1 cellular context compared by ENCODE assay signal in the genomic region with DNA sequence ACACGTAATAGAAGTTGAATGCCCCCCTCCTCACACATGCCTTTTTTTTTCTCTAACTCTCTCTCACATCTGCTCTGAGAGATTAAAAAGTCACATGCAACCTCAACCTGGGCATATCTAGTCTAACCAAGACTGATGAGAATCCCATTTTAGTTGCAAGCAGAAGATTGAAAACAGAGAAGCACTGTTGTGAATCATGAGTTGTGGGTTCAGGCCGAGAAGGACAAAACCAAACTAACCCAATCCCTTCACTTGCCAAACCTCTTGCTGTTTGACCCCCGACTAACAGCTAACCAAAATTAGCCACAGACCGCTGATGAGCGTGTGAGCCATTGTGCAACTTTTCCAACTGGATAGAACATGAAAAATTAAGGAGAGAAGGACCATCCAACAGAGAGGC.
TF ChIP-seq lines count a peak whose summit lies in the region.

No MANE protein-coding gene starts in this region.

TF ChIP-seq in H1, 55 proteins besides CTCF, POLR2A, EP300 and RAD21 (continued from another document):
- TF ChIP-seq CHD7 (IDR thresholded peaks at IDR 0.05; ENCODE audit: insufficient replicate concordance, low read length) (no peak), TEAD4 (IDR thresholded peaks at IDR 0.05; ENCODE audit: low read depth, low read length) (no peak), MAFK (IDR thresholded peaks at IDR 0.05; ENCODE audit: low read depth, low read length) (no peak), BRCA1 (IDR thresholded peaks at IDR 0.05; ENCODE audit: low read depth, low read length) (no peak), POU5F1 (IDR thresholded peaks at IDR 0.05; ENCODE audit: low read depth, low read length) (no peak), SRF (IDR thresholded peaks at IDR 0.05; ENCODE audit: low read depth, low read length) (no peak), KDM5A (IDR thresholded peaks at IDR 0.05; ENCODE audit: low read length) (no peak), ZNF274 (IDR thresholded peaks at IDR 0.05; ENCODE audit: borderline replicate concordance, extremely low read depth, low read length) (no peak), NRF1 (IDR thresholded peaks at IDR 0.05; ENCODE audit: low read depth, low read length) (no peak), CREB1 (IDR thresholded peaks at IDR 0.05) (no peak), SP1 (IDR thresholded peaks at IDR 0.05; ENCODE audit: low read depth, low read length) (no peak), BCL11A (IDR thresholded peaks at IDR 0.05; ENCODE audit: low read depth in 2 of 2, low read length in 2 of 2) (no peak)
- TF ChIP-seq, protein P1, sequence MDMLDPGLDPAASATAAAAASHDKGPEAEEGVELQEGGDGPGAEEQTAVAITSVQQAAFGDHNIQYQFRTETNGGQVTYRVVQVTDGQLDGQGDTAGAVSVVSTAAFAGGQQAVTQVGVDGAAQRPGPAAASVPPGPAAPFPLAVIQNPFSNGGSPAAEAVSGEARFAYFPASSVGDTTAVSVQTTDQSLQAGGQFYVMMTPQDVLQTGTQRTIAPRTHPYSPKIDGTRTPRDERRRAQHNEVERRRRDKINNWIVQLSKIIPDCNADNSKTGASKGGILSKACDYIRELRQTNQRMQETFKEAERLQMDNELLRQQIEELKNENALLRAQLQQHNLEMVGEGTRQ (IDR thresholded peaks at IDR 0.05; ENCODE audit: low read length) = no peak
